Comparison of ENCODE assay signal across 8 cellular contexts in the genomic region with DNA sequence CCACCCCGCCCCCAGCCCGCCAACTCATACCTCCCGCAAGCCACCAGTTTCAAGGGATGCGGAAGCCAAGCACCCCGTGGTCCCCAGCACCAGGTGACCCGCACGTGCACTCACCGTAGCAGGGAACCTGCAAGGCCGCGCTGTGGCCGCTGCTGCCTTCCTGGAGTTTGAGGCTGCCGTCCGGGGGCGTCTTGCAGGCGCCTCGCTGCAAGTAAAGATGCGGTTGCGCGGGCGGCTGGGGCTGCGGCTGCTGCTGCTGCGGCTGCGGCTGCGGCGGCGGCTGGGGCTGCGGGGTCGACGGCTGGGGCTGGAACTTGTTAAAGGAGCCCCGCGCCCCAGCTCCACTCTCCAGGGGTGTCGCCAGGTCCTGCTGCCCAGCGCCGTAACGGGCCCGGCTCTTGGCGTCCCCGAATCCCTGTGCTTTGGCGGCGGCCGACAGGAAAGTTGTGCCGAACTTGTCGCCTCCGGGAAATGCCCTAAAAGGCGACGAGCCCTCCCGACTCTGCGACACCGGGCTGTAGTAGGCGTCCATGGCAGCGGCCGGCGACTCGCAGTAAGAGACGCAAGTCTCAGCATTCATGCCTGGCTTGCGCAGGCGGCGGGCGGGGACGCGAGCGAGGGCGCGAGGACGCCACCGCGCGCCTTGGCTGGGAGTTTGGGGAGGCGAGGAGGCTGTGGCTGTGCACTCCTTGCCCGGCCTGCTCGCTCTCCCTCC. TPM values are rescaled to one million over a fixed set of nuclear protein-coding genes. Genes with fewer than 3 reads are reported as not detected.
DNase-seq lines count a peak whose midpoint lies in the region; ATAC-seq, FAIRE-seq and TF ChIP-seq lines count a peak whose summit lies in the region.

TSS of gene ALX4 (minus strand) at position 657 of the 715 bp plus-strand sequence. CDS start at position 580, 77 bp downstream.

- H3K9me3 Mint-ChIP-seq in activated T-helper 17 cell treated with anti-CD3 and anti-CD28 coated beads, Interleukin-2, amount 50 U/mL, for 72 hours = no peaks in the 10 kb centered on the region
- no peaks in the 10 kb centered on the region for H3K9me3 Mint-ChIP-seq in stimulated activated naive CD8-positive, alpha-beta T cell treated with anti-CD3 and anti-CD28 coated beads, Interleukin-15, Interleukin-2, amounts not matched to agents 100 ng/mL and 50 ng/mL, for 24 hours

- peak; percentile 18 for ATAC-seq in activated T-helper 17 cell treated with anti-CD3 and anti-CD28 coated beads, Interleukin-2, amount 50 U/mL, for 72 hours (replicated peaks)
- no peak for ATAC-seq in GM19455 (IDR thresholded peaks at IDR 0.05; ENCODE audit: unreplicated experiment)

- peaks cover 6% of the 10 kb centered on the region for H3K4me1 Mint-ChIP-seq in activated T-helper 17 cell treated with anti-CD3 and anti-CD28 coated beads, Interleukin-2, amount 50 U/mL, for 72 hours
- peaks cover 23% of the 10 kb centered on the region for H3K4me1 Mint-ChIP-seq in stimulated activated naive CD8-positive, alpha-beta T cell treated with anti-CD3 and anti-CD28 coated beads, Interleukin-15, Interleukin-2, amounts not matched to agents 100 ng/mL and 50 ng/mL, for 24 hours (ENCODE audit: low read depth)

- DNase-seq in AG08395 (ENCODE audit: low spot score) = peak; percentile 48
- no peak for DNase-seq in HFF-Myc (ENCODE audit: extremely low read depth, low read depth)
- DNase-seq in occipital lobe (lab: John Stamatoyannopoulos, UW) = no peak
- DNase-seq in D721Med (ENCODE audit: insufficient read length, low spot score) = no peak

- no peak for FAIRE-seq in D721Med (lab: Jason Lieb, UNC)

- peak within 1 kb of the TSS; percentile 15 for H3K4me3 Mint-ChIP-seq in activated T-helper 17 cell treated with anti-CD3 and anti-CD28 coated beads, Interleukin-2, amount 50 U/mL, for 72 hours
- peak within 1 kb of the TSS; percentile 7 for H3K4me3 Mint-ChIP-seq in stimulated activated naive CD8-positive, alpha-beta T cell treated with anti-CD3 and anti-CD28 coated beads, Interleukin-15, Interleukin-2, amounts not matched to agents 100 ng/mL and 50 ng/mL, for 24 hours

- H3K27me3 Mint-ChIP-seq in activated T-helper 17 cell treated with anti-CD3 and anti-CD28 coated beads, Interleukin-2, amount 50 U/mL, for 72 hours = peaks cover 82% of the 10 kb centered on the region
- H3K27me3 Mint-ChIP-seq in stimulated activated naive CD8-positive, alpha-beta T cell treated with anti-CD3 and anti-CD28 coated beads, Interleukin-15, Interleukin-2, amounts not matched to agents 100 ng/mL and 50 ng/mL, for 24 hours = peaks cover 86% of the 10 kb centered on the region

- H3K4me3 ChIP-seq in HFF-Myc (replicated peaks; ENCODE audit: low read depth, low read length) (peak within 1 kb of the TSS; percentile 46), iPS-11a (ENCODE audit: low read depth, low read length) (peak within 1 kb of the TSS; percentile 10)

- H3K36me3 Mint-ChIP-seq in activated T-helper 17 cell treated with anti-CD3 and anti-CD28 coated beads, Interleukin-2, amount 50 U/mL, for 72 hours (ENCODE audit: low read depth) = no peaks in the 10 kb centered on the region
- H3K36me3 Mint-ChIP-seq in stimulated activated naive CD8-positive, alpha-beta T cell treated with anti-CD3 and anti-CD28 coated beads, Interleukin-15, Interleukin-2, amounts not matched to agents 100 ng/mL and 50 ng/mL, for 24 hours (ENCODE audit: low read depth) = no peaks in the 10 kb centered on the region

- no peak within 1 kb of the TSS for H3K27ac Mint-ChIP-seq in activated T-helper 17 cell treated with anti-CD3 and anti-CD28 coated beads, Interleukin-2, amount 50 U/mL, for 72 hours
- no peak within 1 kb of the TSS for H3K27ac Mint-ChIP-seq in stimulated activated naive CD8-positive, alpha-beta T cell treated with anti-CD3 and anti-CD28 coated beads, Interleukin-15, Interleukin-2, amounts not matched to agents 100 ng/mL and 50 ng/mL, for 24 hours

- TF ChIP-seq CTCF in HFF-Myc (IDR thresholded peaks at IDR 0.05; ENCODE audit: low read depth, low read length, missing control alignments) (no peak), D721Med (IDR thresholded peaks at IDR 0.05; ENCODE audit: insufficient read depth, missing control alignments) (no peak)

RNA-seq across cellular contexts. Expression of gene ALX4, which starts in this region (rescaled TPM):
- not detected for total RNA-seq in activated T-helper 17 cell treated with anti-CD3 and anti-CD28 coated beads, Interleukin-2, amount 50 U/mL, for 72 hours
- total RNA-seq in occipital lobe = 1.1 TPM

Comparison
In these comparisons a context has a peak if more than half of its experiments do, and no peak if none do; other contexts are left out.
1. Peak in ATAC-seq in activated T-helper 17 cell treated with anti-CD3 and anti-CD28 coated beads, Interleukin-2, amount 50 U/mL, for 72 hours; RNA of the gene not detected or under 1 TPM.